In genomic region chr11:78323356-78323755, GRCh38 we compare ENCODE assay signal across 17 cellular contexts.
"Had no signal": no experiment of that assay in that cellular context is flagged by ENCODE, and none has a peak within 500 bp of the region (broad histone marks: within the 10 kb centered on the region; RNA-seq: fewer than 3 reads in every experiment).

No MANE protein-coding gene starts in this region.

- H3K4me3 ChIP-seq: left lung, mucosa of descending colon, skin epidermis had no signal

- ATAC-seq: esophagus mucosa; left lung; mucosa of descending colon; naive thymus-derived CD8-positive, alpha-beta T cell; right cardiac atrium had no signal

- H3K27me3 ChIP-seq: left lung had no signal

- DNase-seq: activated CD4-positive, alpha-beta T cell treated with anti-CD3 and anti-CD28 coated beads for 48 hours; activated gamma-delta T cell treated with Interleukin-2 at 50 U/mL for 16 hours; amniotic stem cell; hippocampal formation; left lung; mammary epithelial cell; mucosa of descending colon; naive thymus-derived CD8-positive, alpha-beta T cell; occipital lobe; right cardiac atrium; stimulated activated CD4-positive, alpha-beta T cell treated with anti-CD3 and anti-CD28 coated beads, Interleukin-15, amount 100 ng/mL, for 24 hours; stimulated activated CD4-positive, alpha-beta T cell treated with anti-CD3 and anti-CD28 coated beads, Interleukin-4, amount 100 ng/mL, for 1 hour; stimulated activated naive CD4-positive, alpha-beta T cell treated with Interleukin-2 at 50 U/mL for 16 hours had no signal

- H3K9me3 ChIP-seq: left lung, mucosa of descending colon had no signal

- FAIRE-seq: endometrium, keratinocyte had no signal

- H3K27ac ChIP-seq: left lung, skin epidermis had no signal
